8 cellular contexts compared by ENCODE assay signal in genomic region chrX:72309297-72310071, GRCh38. TPM values are rescaled to one million over a fixed set of nuclear protein-coding genes. Genes with fewer than 3 reads are reported as not detected.
A peak's percentile ranks its signal among the peaks of the same experiment; 100 is the strongest.
DNase-seq lines count a peak whose midpoint lies in the region; ATAC-seq and TF ChIP-seq lines count a peak whose summit lies in the region.

No MANE protein-coding gene starts in this region.

- H3K9me3 ChIP-seq in HUES6 (ENCODE audit: control insufficient read depth, insufficient read depth, low read depth, low read length), result no peaks in the 10 kb centered on the region; the same call in 1 of the 2 replicates
- H3K9me3 ChIP-seq in mucosa of descending colon, result no peaks in the 10 kb centered on the region
- no peaks in the 10 kb centered on the region for H3K9me3 ChIP-seq in OCI-LY7 (ENCODE audit: low read length)

- H4K20me1 ChIP-seq in OCI-LY7 (ENCODE audit: insufficient read depth, low read length), result no peaks in the 10 kb centered on the region

- H3K4me1 ChIP-seq in ACC112 (ENCODE audit: control insufficient read depth, insufficient read depth, low read length, unreplicated experiment), result peaks cover 14% of the 10 kb centered on the region
- H3K4me1 ChIP-seq in HUES6 (ENCODE audit: control insufficient read depth, insufficient read depth, low read length), result peaks cover 13% of the 10 kb centered on the region; the same call in 1 of the 2 replicates
- H3K4me1 ChIP-seq in mucosa of descending colon (ENCODE audit: low read depth), result no peaks in the 10 kb centered on the region
- H3K4me1 ChIP-seq in OCI-LY7 (ENCODE audit: insufficient read depth, low read length, poor library complexity, severe bottlenecking), result no peaks in the 10 kb centered on the region

- no peak overlapping the region for H3K9ac ChIP-seq in HUES6 (ENCODE audit: low read length)

- POLR2A ChIA-PET in OCI-LY7 (lab: Charles Lee), result no interaction called here

- no peak overlapping the region for H3K27ac ChIP-seq in ACC112 (ENCODE audit: low read depth, low read length)
- no peak overlapping the region for H3K27ac ChIP-seq in HUES6 (ENCODE audit: low read depth, low read length)
- H3K27ac ChIP-seq in OCI-LY7 (ENCODE audit: low read depth, low read length, poor library complexity, severe bottlenecking), result no peak overlapping the region
- H3K27ac ChIP-seq in substantia nigra (ENCODE audit: low read depth, low read length, poor library complexity, severe bottlenecking), result no peak overlapping the region

- CTCF ChIA-PET in OCI-LY7 (lab: Charles Lee; ENCODE audit: unreplicated experiment), result no interaction called here

- no peak overlapping the region for H3K4me2 ChIP-seq in OCI-LY7 (ENCODE audit: low read length)

- intact Hi-C loops in mucosa of descending colon (cut with DNase I, micrococcal nuclease) (no loop called here), OCI-LY7 (cut with micrococcal nuclease; ENCODE audit: unreplicated experiment) (no loop called here)

- H3K79me2 ChIP-seq in ACC112 (ENCODE audit: control insufficient read depth, insufficient read depth, low read length, unreplicated experiment) (no peaks in the 10 kb centered on the region), OCI-LY7 (ENCODE audit: insufficient read depth, low read depth, low read length) (no peaks in the 10 kb centered on the region)

- peak; percentile 2 for DNase-seq in dermis blood vessel endothelial cell
- DNase-seq in mucosa of descending colon, result peak in 1 of 3 donors; percentile 7
- no peak for DNase-seq in OCI-LY7 (ENCODE audit: low spot score)
- no peak for DNase-seq in substantia nigra (lab: John Stamatoyannopoulos, UW)
- no peak for DNase-seq in NCI-H2171 (lab: John Stamatoyannopoulos, UW)
- no peak for DNase-seq in AG08395 (ENCODE audit: low spot score)

- H3K4me3 ChIP-seq in ACC112 (ENCODE audit: low read depth, low read length), result peak overlapping the region; percentile 74
- H3K4me3 ChIP-seq in HUES6 (ENCODE audit: low read depth, low read length), result peak overlapping the region; percentile 56
- H3K4me3 ChIP-seq in mucosa of descending colon, result no peak overlapping the region
- H3K4me3 ChIP-seq in OCI-LY7 (ENCODE audit: low read depth, low read length, poor library complexity, severe bottlenecking), result no peak overlapping the region

- peak overlapping the region; percentile 65 for H2AFZ ChIP-seq in ACC112 (ENCODE audit: low read length, unreplicated experiment)
- H2AFZ ChIP-seq in OCI-LY7 (ENCODE audit: low read length), result no peak overlapping the region

- H3K36me3 ChIP-seq in ACC112 (ENCODE audit: insufficient read depth, low read length) (no peaks in the 10 kb centered on the region), HUES6 (ENCODE audit: control insufficient read depth, insufficient read depth, low read length) (no peaks in the 10 kb centered on the region), mucosa of descending colon (ENCODE audit: low read depth) (no peaks in the 10 kb centered on the region), OCI-LY7 (ENCODE audit: insufficient read depth, low read length) (no peaks in the 10 kb centered on the region)

- TF ChIP-seq CTCF in mucosa of descending colon (IDR thresholded peaks at IDR 0.05), result no peak
- no peak for TF ChIP-seq CTCF in OCI-LY7 (conservative IDR thresholded peaks at IDR 0.05; ENCODE audit: low read length)

- no TSS peak for BruUV-seq in OCI-LY7 (replicated peaks; lab: Mats Ljungman, UMichigan)

- ATAC-seq in mucosa of descending colon, result peak; percentile 27

- peaks cover 31% of the 10 kb centered on the region for H3K27me3 ChIP-seq in ACC112 (ENCODE audit: insufficient read depth, low read length)
- H3K27me3 ChIP-seq in HUES6 (ENCODE audit: control insufficient read depth, insufficient read depth, low read length), result peaks cover 70% of the 10 kb centered on the region

- no peaks in the 10 kb centered on the region for H3K9me2 ChIP-seq in OCI-LY7 (ENCODE audit: insufficient read depth, low read length)

RNA-seq across cellular contexts. Expression of gene CITED1, which starts 3.8 kb away (rescaled TPM):
- not detected in 2 replicates for total RNA-seq in dermis blood vessel endothelial cell
- under 1 TPM in 2 of 3 donors, not detected in 1; 0.67 to 0.70 TPM for total RNA-seq in mucosa of descending colon
- 1.0 TPM in 1 of 2 replicates, not detected in the other for total RNA-seq in OCI-LY7 (2014; rRNA removed; shearing (Covaris generic))
- total RNA-seq in OCI-LY7 (2022), result 0.49 TPM in 1 of 2 replicates, not detected in the other

RNA-seq across cellular contexts. Expression of gene RPS4X, which starts 32.4 kb away (rescaled TPM):
- 639 and 1,493 TPM in 2 replicates for total RNA-seq in dermis blood vessel endothelial cell
- total RNA-seq in mucosa of descending colon, result 100 to 1,000 TPM; 607 to 919 (median 687) TPM
- total RNA-seq in OCI-LY7 (2014; rRNA removed; shearing (Covaris generic)), result 1,046 and 1,157 TPM in 2 replicates
- total RNA-seq in OCI-LY7 (2022), result 1,024 and 1,064 TPM in 2 replicates

Comparison
In these comparisons a context has a peak if more than half of its experiments do, and no peak if none do; other contexts are left out.
1. H3K4me3 ChIP-seq: peak in ACC112 (single experiment) and HUES6 (single experiment); none in mucosa of descending colon (single experiment) and OCI-LY7 (single experiment).